In genomic region chr15:49064884-49065283, GRCh38 we compare ENCODE assay signal across 27 cellular contexts.
"Had no signal": no experiment of that assay in that cellular context is flagged by ENCODE, and none has a peak within 500 bp of the region (broad histone marks: within the 10 kb centered on the region; RNA-seq: fewer than 3 reads in every experiment).

No MANE protein-coding gene starts in this region.

- H3K4me1 ChIP-seq: body of pancreas, breast epithelium had no signal

- H3K27me3 ChIP-seq: body of pancreas, brain microvascular endothelial cell, breast epithelium had no signal

- DNase-seq: activated B cell treated with CpG ODN at 0.5 μM for 24 hours; activated CD4-positive, alpha-beta T cell treated with anti-CD3 and anti-CD28 coated beads for 4 hours; activated CD4-positive, alpha-beta T cell treated with anti-CD3 and anti-CD28 coated beads, Interleukin-2, amount 50 U/mL, for 1 hour; activated CD4-positive, alpha-beta T cell treated with anti-CD3 and anti-CD28 coated beads, Interleukin-2, amount 50 U/mL, for 4 hours; activated CD4-positive, CD25-positive, alpha-beta regulatory T cell treated with anti-CD3 and anti-CD28 coated beads, Interleukin-2, amount 50 U/mL, for 72 hours; activated CD8-positive, alpha-beta memory T cell treated with anti-CD3 and anti-CD28 coated beads, Interleukin-2, amount 50 U/mL, for 4 hours; activated CD8-positive, alpha-beta T cell treated with anti-CD3 and anti-CD28 coated beads for 36 hours; activated effector memory CD4-positive, alpha-beta T cell treated with Interleukin-2 at 50 U/mL for 16 hours; activated gamma-delta T cell; activated naive CD4-positive, alpha-beta T cell treated with anti-CD3 and anti-CD28 coated beads, Interleukin-2, amount 10 ng/mL, durations not matched to agents 7 days and 5 days; activated naive CD4-positive, alpha-beta T cell treated with Interleukin-2 at 50 U/mL for 16 hours; activated naive CD8-positive, alpha-beta T cell treated with anti-CD3 and anti-CD28 coated beads, Interleukin-2, amount 10 ng/mL, durations not matched to agents 7 days and 5 days; activated naive CD8-positive, alpha-beta T cell treated with anti-CD3 and anti-CD28 coated beads, Interleukin-2, amount 50 U/mL, for 24 hours; activated T-cell treated with anti-CD3 and anti-CD28 coated beads for 4 hours; activated T-cell treated with anti-CD3 and anti-CD28 coated beads, Interleukin-2, amount 50 U/mL, for 1 hour; activated T-cell treated with anti-CD3 and anti-CD28 coated beads, Interleukin-2, amount 50 U/mL, for 4 hours; activated T-cell treated with anti-CD3 and anti-CD28 coated beads, Interleukin-2, amount 50 U/mL, for 72 hours; amniotic stem cell; aorta; body of pancreas; brain microvascular endothelial cell; central memory CD4-positive, alpha-beta T cell; T-helper 1 cell; T-helper 9 cell had no signal

- H3K4me3 ChIP-seq: body of pancreas, breast epithelium had no signal

- H3K27ac ChIP-seq: body of pancreas, brain microvascular endothelial cell, breast epithelium, VCaP had no signal

- ATAC-seq: activated CD8-positive, alpha-beta T cell treated with anti-CD3 and anti-CD28 coated beads for 36 hours; activated naive CD8-positive, alpha-beta T cell treated with anti-CD3 and anti-CD28 coated beads, Interleukin-2, amount 50 U/mL, for 24 hours; activated T-helper 17 cell treated with anti-CD3 and anti-CD28 coated beads, Interleukin-2, amount 50 U/mL, for 72 hours; body of pancreas had no signal

- H3K9me3 ChIP-seq: body of pancreas, breast epithelium had no signal

- H3K36me3 ChIP-seq: brain microvascular endothelial cell, breast epithelium had no signal
